Comparison of ENCODE assay signal across 8 cellular contexts in genomic region chr5:96614110-96614691, GRCh38. TPM values are rescaled to one million over a fixed set of nuclear protein-coding genes. Genes with fewer than 3 reads are reported as not detected.
DNase-seq lines count a peak whose midpoint lies in the region; ATAC-seq and TF ChIP-seq lines count a peak whose summit lies in the region.

No MANE protein-coding gene starts in this region.

- peak overlapping the region; percentile 84 for H3K27ac Mint-ChIP-seq in MCF 10A (ENCODE audit: low read depth, unreplicated experiment)

- no peaks in the 10 kb centered on the region for H3K36me3 ChIP-seq in skeletal muscle tissue (ENCODE audit: control insufficient read depth in 3 of 3, insufficient read depth in 3 of 3, low read length in 3 of 3)

- BruUV-seq in MCF 10A (replicated peaks; lab: Mats Ljungman, UMichigan): no TSS peak

- no peak overlapping the region for H3K4me3 ChIP-seq in GM12865 (ENCODE audit: low read depth, low read length)
- H3K4me3 ChIP-seq in skeletal muscle tissue (ENCODE audit: low read length in 3 of 3): peak overlapping the region in 2 of 3 donors; percentile 29 to 55

- no peak for ATAC-seq in GM19324 (IDR thresholded peaks at IDR 0.05; ENCODE audit: low FRiP score, unreplicated experiment)

- H3K9me3 Mint-ChIP-seq in MCF 10A (ENCODE audit: unreplicated experiment): no peaks in the 10 kb centered on the region

- DNase-seq in 8988T (peak; percentile 11), GM12865 (ENCODE audit: low read depth) (peak; percentile 67), NCI-H1105 treated with DMSO at 0.1 percent for 48 hours (lab: John Stamatoyannopoulos, UW) (peak; percentile 39), SW480 (ENCODE audit: low spot score) (peak; percentile 91), MCF 10A (ENCODE audit: unreplicated experiment) (peak; percentile 95), iPS-NIHi11 (ENCODE audit: low spot score) (peak; percentile 65)

- peak overlapping the region in 1 of 3 donors; percentile 35 for H3K9ac ChIP-seq in skeletal muscle tissue (ENCODE audit: low read depth in 1 of 3, low read length in 3 of 3)

- H3K27me3 ChIP-seq in skeletal muscle tissue (ENCODE audit: control insufficient read depth in 3 of 3, insufficient read depth in 3 of 3, low read length in 3 of 3): no peaks in the 10 kb centered on the region

- H3K4me1 Mint-ChIP-seq in MCF 10A (ENCODE audit: insufficient read depth, unreplicated experiment): peaks cover 22% of the 10 kb centered on the region

- peaks cover 4% of the 10 kb centered on the region for H3K36me3 Mint-ChIP-seq in MCF 10A (ENCODE audit: insufficient read depth, unreplicated experiment)

- H3K27me3 Mint-ChIP-seq in MCF 10A (ENCODE audit: insufficient read depth, unreplicated experiment): no peaks in the 10 kb centered on the region

- intact Hi-C loops in MCF 10A (cut with micrococcal nuclease): loop anchor here (1.0 to 5.0 kb wide), 6 partner anchors 49 to 548 kb away; partner anchors contain the start of gene LNPEP

- H3K27ac ChIP-seq in skeletal muscle tissue (ENCODE audit: low read depth, low read length): no peak overlapping the region

- no peaks in the 10 kb centered on the region for H3K9me3 ChIP-seq in skeletal muscle tissue (ENCODE audit: control insufficient read depth in 3 of 3, low read length in 3 of 3)

- POLR2A ChIA-PET in MCF 10A (lab: Yijun Ruan, JAX): interaction anchor here (0.6 to 8.2 kb wide), 31 partner anchors 11 to 935 kb away, joined by 3 to 157 read pairs (median 5); partner anchors contain the start of gene CAST

- H3K4me1 ChIP-seq in skeletal muscle tissue (ENCODE audit: control insufficient read depth in 3 of 3, insufficient read depth in 3 of 3, low read length in 3 of 3): peaks cover 2 to 11% (median 3%) of the 10 kb centered on the region in 3 donors

- CTCF ChIA-PET in MCF 10A (lab: Yijun Ruan, JAX): interaction anchor here (0.6 to 8.0 kb wide), 50 partner anchors 10 to 551 kb away, joined by 3 to 164 read pairs (median 4); partner anchors contain the start of genes CAST and LIX1

- TF ChIP-seq CTCF in GM12865 (IDR thresholded peaks at IDR 0.05; ENCODE audit: insufficient read depth, low read depth, low read length, missing control alignments) (peak; percentile 33), MCF 10A (IDR thresholded peaks at IDR 0.05; ENCODE audit: unreplicated experiment) (peak; percentile 66)

- H3K4me3 Mint-ChIP-seq in MCF 10A (ENCODE audit: unreplicated experiment): peak overlapping the region; percentile 33

RNA-seq across cellular contexts. Expression of gene CAST, which starts 48.0 kb away (rescaled TPM):
- total RNA-seq in MCF 10A (2022) (351 and 393 TPM in 2 replicates), skeletal muscle tissue (87.2 TPM)

Comparison
In these comparisons a context has a peak if more than half of its experiments do, and no peak if none do; other contexts are left out.
1. DNase-seq: peak in every context shown above with its lines; median percentile 95 in MCF 10A; 91 in SW480; 67 in GM12865; 65 in iPS-NIHi11; 39 in NCI-H1105 treated with DMSO at 0.1 percent for 48 hours; 11 in 8988T.